In the genomic region with DNA sequence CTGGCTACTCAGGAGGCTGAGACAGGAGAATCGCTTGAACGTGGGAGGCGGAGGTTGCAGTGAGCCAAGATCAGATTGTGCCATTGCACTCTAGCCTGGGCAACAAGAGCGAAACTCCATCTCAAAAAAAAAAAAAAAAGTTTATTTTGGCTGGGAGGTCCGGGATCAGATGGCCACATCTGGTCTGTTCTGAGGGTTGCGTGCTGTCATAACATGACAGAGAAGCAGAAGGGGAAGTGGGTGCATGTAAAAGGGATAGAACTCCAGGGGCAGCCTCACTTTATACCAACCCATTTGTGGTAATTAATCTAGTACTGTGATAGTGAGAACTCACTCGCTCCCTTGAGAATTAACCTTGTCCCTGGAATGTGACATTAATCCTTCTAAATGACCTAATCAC, we compare ENCODE assay signal across 2 cellular contexts.
TF ChIP-seq lines count a peak whose summit lies in the region.

No MANE protein-coding gene starts in this region.

TF ChIP-seq in GM12878, 131 proteins besides CTCF, POLR2A, EP300 and RAD21 (continued from another document):
- TF ChIP-seq, protein P1, sequence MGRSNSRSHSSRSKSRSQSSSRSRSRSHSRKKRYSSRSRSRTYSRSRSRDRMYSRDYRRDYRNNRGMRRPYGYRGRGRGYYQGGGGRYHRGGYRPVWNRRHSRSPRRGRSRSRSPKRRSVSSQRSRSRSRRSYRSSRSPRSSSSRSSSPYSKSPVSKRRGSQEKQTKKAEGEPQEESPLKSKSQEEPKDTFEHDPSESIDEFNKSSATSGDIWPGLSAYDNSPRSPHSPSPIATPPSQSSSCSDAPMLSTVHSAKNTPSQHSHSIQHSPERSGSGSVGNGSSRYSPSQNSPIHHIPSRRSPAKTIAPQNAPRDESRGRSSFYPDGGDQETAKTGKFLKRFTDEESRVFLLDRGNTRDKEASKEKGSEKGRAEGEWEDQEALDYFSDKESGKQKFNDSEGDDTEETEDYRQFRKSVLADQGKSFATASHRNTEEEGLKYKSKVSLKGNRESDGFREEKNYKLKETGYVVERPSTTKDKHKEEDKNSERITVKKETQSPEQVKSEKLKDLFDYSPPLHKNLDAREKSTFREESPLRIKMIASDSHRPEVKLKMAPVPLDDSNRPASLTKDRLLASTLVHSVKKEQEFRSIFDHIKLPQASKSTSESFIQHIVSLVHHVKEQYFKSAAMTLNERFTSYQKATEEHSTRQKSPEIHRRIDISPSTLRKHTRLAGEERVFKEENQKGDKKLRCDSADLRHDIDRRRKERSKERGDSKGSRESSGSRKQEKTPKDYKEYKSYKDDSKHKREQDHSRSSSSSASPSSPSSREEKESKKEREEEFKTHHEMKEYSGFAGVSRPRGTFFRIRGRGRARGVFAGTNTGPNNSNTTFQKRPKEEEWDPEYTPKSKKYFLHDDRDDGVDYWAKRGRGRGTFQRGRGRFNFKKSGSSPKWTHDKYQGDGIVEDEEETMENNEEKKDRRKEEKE (IDR thresholded peaks at IDR 0.05) = no peak
TF ChIP-seq in GM12878: peak in this region for 3.

TF ChIP-seq in SK-N-SH, 30 proteins besides CTCF, POLR2A, EP300 and RAD21 (continued from another document):
- TF ChIP-seq JUND (IDR thresholded peaks at IDR 0.05) = no peak
- TF ChIP-seq, protein P2, sequence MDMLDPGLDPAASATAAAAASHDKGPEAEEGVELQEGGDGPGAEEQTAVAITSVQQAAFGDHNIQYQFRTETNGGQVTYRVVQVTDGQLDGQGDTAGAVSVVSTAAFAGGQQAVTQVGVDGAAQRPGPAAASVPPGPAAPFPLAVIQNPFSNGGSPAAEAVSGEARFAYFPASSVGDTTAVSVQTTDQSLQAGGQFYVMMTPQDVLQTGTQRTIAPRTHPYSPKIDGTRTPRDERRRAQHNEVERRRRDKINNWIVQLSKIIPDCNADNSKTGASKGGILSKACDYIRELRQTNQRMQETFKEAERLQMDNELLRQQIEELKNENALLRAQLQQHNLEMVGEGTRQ (IDR thresholded peaks at IDR 0.05; ENCODE audit: borderline replicate concordance, low read depth, low read length) = no peak
- no peak for TF ChIP-seq POLR2AphosphoS5 (IDR thresholded peaks at IDR 0.05; ENCODE audit: low read depth, low read length)
- TF ChIP-seq FOXM1 (IDR thresholded peaks at IDR 0.05; ENCODE audit: low read depth) = no peak
- no peak for TF ChIP-seq FOXJ3 (CRISPR knock-in tag; IDR thresholded peaks at IDR 0.05)
- no peak for TF ChIP-seq RXRA (IDR thresholded peaks at IDR 0.05; ENCODE audit: borderline replicate concordance, low read depth)
- no peak for TF ChIP-seq TAF1 (IDR thresholded peaks at IDR 0.05; ENCODE audit: borderline replicate concordance, low read depth, low read length)
- TF ChIP-seq SMC3 (IDR thresholded peaks at IDR 0.05; ENCODE audit: low read depth, low read length) = no peak
- TF ChIP-seq, protein P3, sequence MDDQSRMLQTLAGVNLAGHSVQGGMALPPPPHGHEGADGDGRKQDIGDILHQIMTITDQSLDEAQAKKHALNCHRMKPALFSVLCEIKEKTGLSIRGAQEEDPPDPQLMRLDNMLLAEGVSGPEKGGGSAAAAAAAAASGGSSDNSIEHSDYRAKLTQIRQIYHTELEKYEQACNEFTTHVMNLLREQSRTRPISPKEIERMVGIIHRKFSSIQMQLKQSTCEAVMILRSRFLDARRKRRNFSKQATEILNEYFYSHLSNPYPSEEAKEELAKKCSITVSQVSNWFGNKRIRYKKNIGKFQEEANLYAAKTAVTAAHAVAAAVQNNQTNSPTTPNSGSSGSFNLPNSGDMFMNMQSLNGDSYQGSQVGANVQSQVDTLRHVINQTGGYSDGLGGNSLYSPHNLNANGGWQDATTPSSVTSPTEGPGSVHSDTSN (IDR thresholded peaks at IDR 0.05) = no peak
- TF ChIP-seq TEAD4 (IDR thresholded peaks at IDR 0.05; ENCODE audit: borderline replicate concordance, insufficient read depth) = no peak
- no peak for TF ChIP-seq NFIC (IDR thresholded peaks at IDR 0.05; ENCODE audit: borderline replicate concordance)
- no peak for TF ChIP-seq GABPA (IDR thresholded peaks at IDR 0.05; ENCODE audit: low read depth)
